In the genomic region with DNA sequence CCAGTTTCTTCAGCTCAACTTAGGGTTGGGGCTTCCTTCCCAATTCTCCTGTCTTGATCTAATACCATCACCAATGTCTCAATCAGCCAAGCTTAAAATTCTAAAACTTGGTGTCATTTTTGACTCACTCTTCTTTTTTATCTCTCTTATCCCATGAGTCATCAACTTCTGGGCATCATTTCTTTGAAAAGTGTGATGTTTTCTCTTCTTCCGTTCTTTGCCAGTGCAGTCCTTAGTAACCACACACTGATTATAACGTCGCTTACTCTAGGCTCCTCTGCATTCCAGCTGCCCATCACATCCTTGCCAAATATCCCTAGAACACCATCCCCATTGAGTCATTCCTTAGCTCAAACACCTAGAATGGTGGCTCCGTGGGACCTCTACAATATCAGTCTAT, we compare ENCODE assay signal across 19 cellular contexts. TPM values are rescaled to one million over a fixed set of nuclear protein-coding genes. Genes with fewer than 3 reads are reported as not detected.
A peak's percentile ranks its signal among the peaks of the same experiment; 100 is the strongest.
DNase-seq lines count a peak whose midpoint lies in the region; ATAC-seq and TF ChIP-seq lines count a peak whose summit lies in the region.
"Had no signal": no experiment of that assay in that cellular context is flagged by ENCODE, and none has a peak within 500 bp of the region (broad histone marks: within the 10 kb centered on the region; RNA-seq: fewer than 3 reads in every experiment).

No MANE protein-coding gene starts in this region.

- TF ChIP-seq CTCF in heart left ventricle (IDR thresholded peaks at IDR 0.05), result no peak
- no peak for TF ChIP-seq CTCF in RWPE2 (IDR thresholded peaks at IDR 0.05; ENCODE audit: poor library complexity, severe bottlenecking)
- no peak for TF ChIP-seq CTCF in fibroblast of villous mesenchyme (IDR thresholded peaks at IDR 0.05; ENCODE audit: insufficient read depth, low read depth, low read length)

- H3K4me1 ChIP-seq in heart left ventricle (peaks cover 0 to 56% (median 12%) of the 10 kb centered on the region in 12 donors), RWPE2 (ENCODE audit: insufficient read depth, poor library complexity, severe bottlenecking) (no peaks in the 10 kb centered on the region)

- H3K36me3 ChIP-seq in heart left ventricle (no peaks in the 10 kb centered on the region), RWPE2 (ENCODE audit: low read depth) (no peaks in the 10 kb centered on the region)

- H3K27me3 ChIP-seq in heart left ventricle (no peaks in the 10 kb centered on the region), RWPE2 (ENCODE audit: insufficient read depth, poor library complexity, severe bottlenecking) (no peaks in the 10 kb centered on the region)
- H3K27me3 ChIP-seq: body of pancreas had no signal

- ATAC-seq in heart left ventricle (peak in 1 of 4 donors; percentile 3), Right ventricle myocardium superior (ENCODE audit: poor library complexity) (no peak), RWPE2 (ENCODE audit: low read depth) (peak; percentile 53), GM21723 (IDR thresholded peaks at IDR 0.05; ENCODE audit: unreplicated experiment) (no peak)
- ATAC-seq: body of pancreas; CD8-positive, alpha-beta T cell; stimulated activated naive CD8-positive, alpha-beta T cell treated with anti-CD3 and anti-CD28 coated beads, Interleukin-15, Interleukin-2, amounts not matched to agents 100 U/mL and 50 U/mL, for 24 hours had no signal

- WGBS in heart left ventricle, 4 donors, result 66 to 76% (median 71%) methylated on average over 4 of the region's 4 CpGs

- intact Hi-C loops in heart left ventricle (cut with DNase I) (no loop called here), Right ventricle myocardium superior (cut with DNase I) (no loop called here), posterior cingulate gyrus (cut with DNase I) (no loop called here)

- H3K27ac ChIP-seq in heart left ventricle, result peak overlapping the region in 8 of 12 donors; percentile 2 to 84 (median 20)
- H3K27ac ChIP-seq in RWPE2 (ENCODE audit: poor library complexity, severe bottlenecking), result no peak overlapping the region
- H3K27ac ChIP-seq: body of pancreas, SK-N-MC had no signal

- DNase-seq in heart left ventricle (no peak), Right ventricle myocardium superior (no peak), RWPE2 (ENCODE audit: low spot score) (no peak), fibroblast of villous mesenchyme (ENCODE audit: low read depth) (peak; percentile 31), posterior cingulate gyrus (no peak), NCI-H1417 treated with DMSO at 0.1 percent for 48 hours (lab: John Stamatoyannopoulos, UW) (no peak), GF-D8 (lab: John Stamatoyannopoulos, UW) (no peak)
- DNase-seq: activated CD4-positive, alpha-beta T cell treated with anti-CD3 and anti-CD28 coated beads for 48 hours; activated naive CD4-positive, alpha-beta T cell treated with Interleukin-2 at 50 U/mL for 16 hours; body of pancreas; CD8-positive, alpha-beta T cell; erythroblast; MM.1S; NCI-H187 treated with DMSO at 0.1 percent for 48 hours; NCI-H524; stimulated activated naive CD8-positive, alpha-beta T cell treated with anti-CD3 and anti-CD28 coated beads, Interleukin-15, Interleukin-2, amounts not matched to agents 100 U/mL and 50 U/mL, for 24 hours had no signal

- no peak overlapping the region for H3K4me3 ChIP-seq in heart left ventricle
- no peak overlapping the region for H3K4me3 ChIP-seq in RWPE2 (ENCODE audit: severe bottlenecking)
- H3K4me3 ChIP-seq in fibroblast of villous mesenchyme (ENCODE audit: low read depth, low read length), result no peak overlapping the region
- H3K4me3 ChIP-seq: body of pancreas, SK-N-MC had no signal

- H3K9me3 ChIP-seq in heart left ventricle, result no peaks in the 10 kb centered on the region
- H3K9me3 ChIP-seq in RWPE2 (ENCODE audit: severe bottlenecking), result no peaks in the 10 kb centered on the region
- H3K9me3 ChIP-seq: body of pancreas had no signal

- no peak for TF ChIP-seq POLR2A in heart left ventricle (IDR thresholded peaks at IDR 0.05)

RNA-seq across cellular contexts. Expression of a gene that starts 27.4 kb away (rescaled TPM):
- total RNA-seq in heart left ventricle, result 1 to 10 TPM in 7 of 9 donors, under 1 TPM in 2; 0.42 to 6.9 (median 3.7) TPM
- 1 to 10 TPM in 1 of 2 donors, under 1 TPM in 1; 0.19 to 1.6 TPM for polyA plus RNA-seq in heart left ventricle
- 5.3 TPM for total RNA-seq in Right ventricle myocardium superior
- total RNA-seq in fibroblast of villous mesenchyme, result under 0.01 TPM in 1 of 2 replicates, not detected in the other
- total RNA-seq: CD8-positive, alpha-beta T cell had no signal
- polyA plus RNA-seq: neural cell had no signal

RNA-seq across cellular contexts. Expression of a gene that starts 31.7 kb away (rescaled TPM):
- total RNA-seq in heart left ventricle (10 to 100 TPM; 53.0 to 91.3 (median 84.0) TPM), Right ventricle myocardium superior (92.6 TPM), fibroblast of villous mesenchyme (27.1 and 38.9 TPM in 2 replicates)
- polyA plus RNA-seq in heart left ventricle, result 10 to 100 TPM; 24.5 to 40.6 TPM
